ENCODE assay signal across 5 cellular contexts in the genomic region with DNA sequence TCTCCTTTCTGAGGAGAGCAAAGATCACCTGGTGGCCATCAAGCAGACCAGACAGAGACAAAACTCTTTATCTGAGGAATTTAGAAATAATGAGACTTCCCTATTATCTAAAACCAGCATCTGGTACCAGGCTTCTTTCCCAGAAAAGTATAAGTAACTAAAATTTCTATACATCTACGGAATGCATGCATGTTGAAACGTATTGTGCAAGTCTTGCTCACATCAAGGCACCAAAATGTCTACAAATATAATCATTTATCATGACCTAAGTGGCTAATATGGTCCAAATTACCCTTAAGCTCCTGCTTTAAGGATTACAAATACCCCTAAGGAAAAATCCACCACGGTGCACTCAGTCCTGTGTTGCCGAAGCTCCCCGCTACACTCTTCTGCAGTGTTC.
"Had no signal": no experiment of that assay in that cellular context is flagged by ENCODE, and none has a peak within 500 bp of the region (broad histone marks: within the 10 kb centered on the region; RNA-seq: fewer than 3 reads in every experiment).

No MANE protein-coding gene starts in this region.

- H3K4me3 ChIP-seq: K562 had no signal

- DNase-seq: IMR-90, KBM-7, KG1 had no signal

- H3K27ac ChIP-seq: HL-60 had no signal
